In the genomic region with DNA sequence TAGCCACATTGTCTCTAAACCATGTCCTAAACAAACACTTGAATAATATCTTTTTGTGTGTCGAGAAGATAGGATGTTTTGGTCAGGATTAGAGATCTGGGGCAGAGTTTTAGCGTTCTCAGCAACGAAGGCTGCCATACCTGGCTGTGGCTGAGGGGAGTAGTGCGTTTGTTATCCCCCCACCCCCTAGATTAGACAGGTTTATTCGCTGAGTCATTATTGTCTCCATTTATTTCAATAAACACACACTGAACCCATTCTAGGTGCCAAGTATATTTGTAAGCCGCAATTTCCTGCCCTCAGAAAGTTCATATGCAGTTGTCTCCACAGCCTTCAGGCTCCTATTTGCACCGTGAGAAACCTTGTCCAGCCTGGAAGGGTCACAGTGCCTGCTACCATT, we compare ENCODE assay signal across 21 cellular contexts.
"Had no signal": no experiment of that assay in that cellular context is flagged by ENCODE, and none has a peak within 500 bp of the region (broad histone marks: within the 10 kb centered on the region; RNA-seq: fewer than 3 reads in every experiment).

No MANE protein-coding gene starts in this region.

- DNase-seq: activated CD4-positive, alpha-beta memory T cell treated with anti-CD3 and anti-CD28 coated beads for 36 hours; activated CD4-positive, alpha-beta T cell treated with anti-CD3 and anti-CD28 coated beads, Interleukin-2, amount 10 ng/mL, durations not matched to agents 7 days and 5 days; activated CD4-positive, CD25-positive, alpha-beta regulatory T cell; activated CD8-positive, alpha-beta memory T cell treated with anti-CD3 and anti-CD28 coated beads for 24 hours; activated gamma-delta T cell; activated naive CD4-positive, alpha-beta T cell treated with anti-CD3 and anti-CD28 coated beads for 36 hours; activated T-cell treated with anti-CD3 and anti-CD28 coated beads, Interleukin-2, amount 50 U/mL, for 4 hours; amygdala; NCI-H1048; NCI-H146; NCI-H187 treated with DMSO at 0.1 percent for 48 hours; NCI-H2107; NCI-H2171 treated with DMSO at 0.1 percent for 48 hours; NCI-H510A treated with DMSO at 0.1 percent for 48 hours; PC-9; SHP77 treated with DMSO at 0.1 percent for 48 hours; T-helper 9 cell had no signal

- H3K36me3 ChIP-seq: cardiac muscle cell had no signal

- H3K4me1 Mint-ChIP-seq: activated CD4-positive, alpha-beta T cell treated with anti-CD3 and anti-CD28 coated beads, Interleukin-2, amount 10 ng/mL, durations not matched to agents 7 days and 5 days had no signal

- H3K27me3 Mint-ChIP-seq: activated CD4-positive, alpha-beta memory T cell treated with anti-CD3 and anti-CD28 coated beads for 36 hours; activated CD4-positive, alpha-beta T cell treated with anti-CD3 and anti-CD28 coated beads, Interleukin-2, amount 10 ng/mL, durations not matched to agents 7 days and 5 days; activated naive CD8-positive, alpha-beta T cell had no signal

- H3K27me3 ChIP-seq: cardiac muscle cell had no signal

- H3K9me3 Mint-ChIP-seq: activated CD4-positive, alpha-beta T cell treated with anti-CD3 and anti-CD28 coated beads, Interleukin-2, amount 10 ng/mL, durations not matched to agents 7 days and 5 days; activated naive CD4-positive, alpha-beta T cell treated with anti-CD3 and anti-CD28 coated beads for 36 hours; T-helper 1 cell treated with Interleukin-12 subunit alpha and Interleukin-12 subunit beta and Interleukin-4 antibody, amounts not matched to agents 30 μg/mL and 1 μg/mL, for 36 hours had no signal

- ATAC-seq: activated T-cell treated with anti-CD3 and anti-CD28 coated beads, Interleukin-2, amount 50 U/mL, for 4 hours had no signal

- H3K27ac Mint-ChIP-seq: activated CD4-positive, alpha-beta memory T cell treated with anti-CD3 and anti-CD28 coated beads for 36 hours; activated CD4-positive, alpha-beta T cell treated with anti-CD3 and anti-CD28 coated beads, Interleukin-2, amount 10 ng/mL, durations not matched to agents 7 days and 5 days; activated naive CD4-positive, alpha-beta T cell treated with anti-CD3 and anti-CD28 coated beads for 36 hours; activated naive CD8-positive, alpha-beta T cell; brain; T-helper 1 cell treated with Interleukin-12 subunit alpha and Interleukin-12 subunit beta and Interleukin-4 antibody, amounts not matched to agents 30 μg/mL and 1 μg/mL, for 36 hours had no signal

- H3K4me3 ChIP-seq: cardiac muscle cell, PC-9 had no signal

- H3K4me2 ChIP-seq: PC-9 had no signal

- H3K36me3 Mint-ChIP-seq: activated CD4-positive, alpha-beta memory T cell treated with anti-CD3 and anti-CD28 coated beads for 36 hours; activated naive CD8-positive, alpha-beta T cell; brain had no signal

- H3K4me3 Mint-ChIP-seq: activated CD4-positive, alpha-beta memory T cell treated with anti-CD3 and anti-CD28 coated beads for 36 hours; activated CD4-positive, alpha-beta T cell treated with anti-CD3 and anti-CD28 coated beads, Interleukin-2, amount 10 ng/mL, durations not matched to agents 7 days and 5 days; activated naive CD4-positive, alpha-beta T cell treated with anti-CD3 and anti-CD28 coated beads for 36 hours; activated naive CD8-positive, alpha-beta T cell; activated T-cell treated with anti-CD3 and anti-CD28 coated beads, Interleukin-2, amount 50 U/mL, for 4 hours; brain; T-helper 1 cell treated with Interleukin-12 subunit alpha and Interleukin-12 subunit beta and Interleukin-4 antibody, amounts not matched to agents 30 μg/mL and 1 μg/mL, for 36 hours had no signal

- H3K27ac ChIP-seq: cardiac muscle cell, PC-9 had no signal

- H2AFZ ChIP-seq: PC-9 had no signal
